In the genomic region with DNA sequence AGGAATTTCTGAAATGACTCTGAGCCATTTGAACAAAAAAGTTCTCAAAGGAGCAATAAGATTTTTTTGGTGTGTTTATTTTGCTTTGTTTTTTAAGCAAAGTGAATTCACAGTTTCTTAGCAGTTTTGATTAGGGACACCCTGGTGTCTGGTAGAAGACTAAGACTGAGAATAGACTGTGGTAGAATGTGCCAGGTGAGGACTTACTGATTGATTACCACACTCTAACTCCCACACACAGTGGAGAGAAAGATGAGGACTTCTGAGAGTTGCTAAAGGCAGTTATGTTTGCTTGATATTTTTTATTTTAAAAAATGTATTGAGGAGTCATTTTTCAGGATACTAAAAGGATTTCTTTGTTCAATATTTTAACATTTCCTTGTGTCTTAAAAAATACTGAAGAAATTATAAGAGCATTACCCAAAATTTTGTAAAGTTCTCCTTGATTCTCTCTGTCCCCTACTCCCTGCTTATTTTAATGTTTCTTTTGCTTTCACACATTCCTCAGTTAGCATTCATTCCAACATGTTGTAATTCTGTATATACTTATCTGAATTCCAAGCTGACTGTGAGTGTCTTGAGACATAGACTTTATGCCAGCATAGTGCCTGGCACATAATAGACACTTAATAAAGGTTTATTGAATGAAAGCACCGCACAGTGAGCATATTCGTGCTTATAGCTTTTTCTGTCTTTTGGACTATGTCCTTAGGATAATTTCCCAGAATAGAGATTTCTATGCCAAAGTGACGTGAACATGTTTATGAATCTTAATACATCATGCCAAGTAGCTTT, we compare ENCODE assay signal across 16 cellular contexts.
DNase-seq lines count a peak whose midpoint lies in the region; ATAC-seq and TF ChIP-seq lines count a peak whose summit lies in the region.
"Had no signal": no experiment of that assay in that cellular context is flagged by ENCODE, and none has a peak within 500 bp of the region (broad histone marks: within the 10 kb centered on the region; RNA-seq: fewer than 3 reads in every experiment).

No MANE protein-coding gene starts in this region.

- POLR2A ChIA-PET in CD8-positive, alpha-beta memory T cell (lab: Charles Lee): no interaction called here

- H3K9me3 Mint-ChIP-seq in neural crest cell: peaks cover 3% of the 10 kb centered on the region
- H3K9me3 Mint-ChIP-seq in CD8-positive, alpha-beta memory T cell: no peaks in the 10 kb centered on the region

- no peaks in the 10 kb centered on the region for H3K36me3 Mint-ChIP-seq in neural crest cell (ENCODE audit: low read depth)
- H3K36me3 Mint-ChIP-seq in CD8-positive, alpha-beta memory T cell: peaks cover 0 to 1% (median 0%) of the 10 kb centered on the region in 3 donors

- H3K4me1 Mint-ChIP-seq in neural crest cell: peaks cover 7% of the 10 kb centered on the region
- no peaks in the 10 kb centered on the region for H3K4me1 Mint-ChIP-seq in CD8-positive, alpha-beta memory T cell

- no peaks in the 10 kb centered on the region for H3K27me3 ChIP-seq in CD8-positive, alpha-beta memory T cell (ENCODE audit: insufficient read depth, low read length, poor library complexity, severe bottlenecking)
- H3K27me3 ChIP-seq: colonic mucosa had no signal

- peak; percentile 53 for DNase-seq in choroid plexus epithelial cell (ENCODE audit: low read depth)
- no peak for DNase-seq in neural crest cell (ENCODE audit: low read depth, low spot score)
- no peak for DNase-seq in DMS153 (lab: John Stamatoyannopoulos, UW)
- no peak for DNase-seq in NCI-H345 (lab: John Stamatoyannopoulos, UW)
- DNase-seq in CD8-positive, alpha-beta memory T cell: no peak
- DNase-seq: activated CD4-positive, alpha-beta T cell treated with anti-CD3 and anti-CD28 coated beads for 1 hour; activated gamma-delta T cell treated with Interleukin-2 at 50 U/mL for 16 hours; colonic mucosa; left ventricle myocardium superior; NCI-H1436 treated with DMSO at 0.1 percent for 48 hours; NK-92 treated with Interleukin-12 subunit alpha and Interleukin-12 subunit beta, amount 100 ng/mL, for 24 hours; stimulated activated naive CD4-positive, alpha-beta T cell treated with Interleukin-2 at 50 U/mL for 16 hours had no signal

- no peaks in the 10 kb centered on the region for H3K36me3 ChIP-seq in CD8-positive, alpha-beta memory T cell (ENCODE audit: insufficient read depth, low read length)
- H3K36me3 ChIP-seq: colonic mucosa had no signal

- H3K27ac ChIP-seq in CD8-positive, alpha-beta memory T cell (ENCODE audit: low read depth, low read length): no peak overlapping the region
- H3K27ac ChIP-seq: colonic mucosa had no signal

- no peak overlapping the region for H3K4me3 Mint-ChIP-seq in neural crest cell
- H3K4me3 Mint-ChIP-seq in CD8-positive, alpha-beta memory T cell: no peak overlapping the region

- TF ChIP-seq CTCF in choroid plexus epithelial cell (conservative IDR thresholded peaks at IDR 0.05; ENCODE audit: low read depth, low read length) (no peak), neural crest cell (conservative IDR thresholded peaks at IDR 0.05) (no peak)

- H3K27ac Mint-ChIP-seq in neural crest cell (ENCODE audit: unreplicated experiment): peak overlapping the region; percentile 68
- no peak overlapping the region for H3K27ac Mint-ChIP-seq in CD8-positive, alpha-beta memory T cell

- H3K4me1 ChIP-seq in CD8-positive, alpha-beta memory T cell (ENCODE audit: insufficient read depth, low read length): no peaks in the 10 kb centered on the region
- H3K4me1 ChIP-seq: colonic mucosa had no signal

- CTCF ChIA-PET in CD8-positive, alpha-beta memory T cell (lab: Charles Lee): no interaction called here

- H3K4me3 ChIP-seq in choroid plexus epithelial cell (ENCODE audit: low read depth, low read length): no peak overlapping the region
- no peak overlapping the region for H3K4me3 ChIP-seq in CD8-positive, alpha-beta memory T cell (ENCODE audit: low read length)
- H3K4me3 ChIP-seq: colonic mucosa had no signal

- ATAC-seq in GM18508 (IDR thresholded peaks at IDR 0.05; ENCODE audit: insufficient read depth, unreplicated experiment) (peak; percentile 79), HG02798 (IDR thresholded peaks at IDR 0.05; ENCODE audit: poor library complexity, unreplicated experiment) (peak; percentile 64), HG03135 (IDR thresholded peaks at IDR 0.05; ENCODE audit: unreplicated experiment) (no peak)
- ATAC-seq: SK-N-SH treated with all-trans-retinoic acid at 6 μM for 48 hours had no signal

- H3K27me3 Mint-ChIP-seq in neural crest cell (ENCODE audit: low read depth): no peaks in the 10 kb centered on the region
- no peaks in the 10 kb centered on the region for H3K27me3 Mint-ChIP-seq in CD8-positive, alpha-beta memory T cell

- H3K9me3 ChIP-seq in CD8-positive, alpha-beta memory T cell (ENCODE audit: low read length): no peaks in the 10 kb centered on the region
- H3K9me3 ChIP-seq: colonic mucosa had no signal
